28 cellular contexts compared by ENCODE assay signal in genomic region chr12:103773109-103773905, GRCh38.
DNase-seq lines count a peak whose midpoint lies in the region; ATAC-seq and TF ChIP-seq lines count a peak whose summit lies in the region.
"Had no signal": no experiment of that assay in that cellular context is flagged by ENCODE, and none has a peak within 500 bp of the region (broad histone marks: within the 10 kb centered on the region; RNA-seq: fewer than 3 reads in every experiment).

No MANE protein-coding gene starts in this region.

- H2AFZ ChIP-seq in neural progenitor cell (replicated peaks): no peak overlapping the region

- H3K27ac ChIP-seq in neural progenitor cell: peak overlapping the region; percentile 1
- H3K27ac ChIP-seq: 22Rv1, adrenal gland, heart right ventricle, HL-60, ovary, SJCRH30 had no signal

- peaks cover 14% of the 10 kb centered on the region for H3F3A ChIP-seq in neural progenitor cell (ENCODE audit: low read depth)

- H3K36me3 Mint-ChIP-seq in activated CD4-positive, alpha-beta T cell treated with anti-CD3 and anti-CD28 coated beads, Interleukin-2, amount 10 ng/mL, durations not matched to agents 7 days and 5 days (ENCODE audit: low read depth): no peaks in the 10 kb centered on the region
- peaks cover 11% of the 10 kb centered on the region for H3K36me3 Mint-ChIP-seq in neural progenitor cell
- H3K36me3 Mint-ChIP-seq: natural killer cell had no signal

- POLR2A ChIA-PET in activated CD4-positive, alpha-beta T cell treated with anti-CD3 and anti-CD28 coated beads, Interleukin-2, amount 10 ng/mL, durations not matched to agents 7 days and 5 days (lab: Charles Lee): no interaction called here

- no peaks in the 10 kb centered on the region for H3K79me2 ChIP-seq in neural progenitor cell (ENCODE audit: low read depth)

- no peaks in the 10 kb centered on the region for H3K27me3 ChIP-seq in neural progenitor cell
- H3K27me3 ChIP-seq: adrenal gland, heart right ventricle, ovary, SJCRH30 had no signal

- no peak overlapping the region for H3K9ac ChIP-seq in neural progenitor cell

- H3K27ac Mint-ChIP-seq in activated CD4-positive, alpha-beta T cell treated with anti-CD3 and anti-CD28 coated beads, Interleukin-2, amount 10 ng/mL, durations not matched to agents 7 days and 5 days: peak overlapping the region; percentile 38
- no peak overlapping the region for H3K27ac Mint-ChIP-seq in neural progenitor cell
- H3K27ac Mint-ChIP-seq: dendritic cell treated with granulocyte-macrophage colony-stimulating factor and Interleukin-4, amounts not matched to agents 40 ng/mL and 50 ng/mL, for 4 days; natural killer cell; stimulated activated naive CD8-positive, alpha-beta T cell treated with anti-CD3 and anti-CD28 coated beads, Interleukin-15, amount 100 ng/mL, for 72 hours had no signal

- H3K27me3 Mint-ChIP-seq in activated CD4-positive, alpha-beta T cell treated with anti-CD3 and anti-CD28 coated beads, Interleukin-2, amount 10 ng/mL, durations not matched to agents 7 days and 5 days: no peaks in the 10 kb centered on the region
- no peaks in the 10 kb centered on the region for H3K27me3 Mint-ChIP-seq in neural progenitor cell (ENCODE audit: insufficient read depth, low read depth)
- H3K27me3 Mint-ChIP-seq: CD8-positive, alpha-beta memory T cell; dendritic cell treated with granulocyte-macrophage colony-stimulating factor and Interleukin-4, amounts not matched to agents 40 ng/mL and 50 ng/mL, for 4 days; stimulated activated naive CD8-positive, alpha-beta T cell treated with anti-CD3 and anti-CD28 coated beads, Interleukin-15, amount 100 ng/mL, for 72 hours had no signal

- no peaks in the 10 kb centered on the region for H3K36me3 ChIP-seq in neural progenitor cell
- H3K36me3 ChIP-seq: ovary had no signal

- ATAC-seq in HG03571 (IDR thresholded peaks at IDR 0.05; ENCODE audit: unreplicated experiment) (no peak), GM21381 (IDR thresholded peaks at IDR 0.05; ENCODE audit: unreplicated experiment) (no peak)
- ATAC-seq: left colon; natural killer cell; stimulated activated naive CD8-positive, alpha-beta T cell treated with anti-CD3 and anti-CD28 coated beads, Interleukin-15, amount 100 ng/mL, for 72 hours had no signal

- peaks cover 19% of the 10 kb centered on the region for H4K20me1 ChIP-seq in neural progenitor cell (ENCODE audit: low read depth)

- CTCF ChIA-PET in activated CD4-positive, alpha-beta T cell treated with anti-CD3 and anti-CD28 coated beads, Interleukin-2, amount 10 ng/mL, durations not matched to agents 7 days and 5 days (lab: Charles Lee): interaction anchor here (0.9 kb wide), 1 partner anchor 9 kb away, joined by 3 read pairs; no protein-coding TSS in a partner anchor

- H3K9me3 Mint-ChIP-seq in activated CD4-positive, alpha-beta T cell treated with anti-CD3 and anti-CD28 coated beads, Interleukin-2, amount 10 ng/mL, durations not matched to agents 7 days and 5 days: no peaks in the 10 kb centered on the region
- H3K9me3 Mint-ChIP-seq in neural progenitor cell: no peaks in the 10 kb centered on the region
- H3K9me3 Mint-ChIP-seq: CD8-positive, alpha-beta memory T cell; dendritic cell treated with granulocyte-macrophage colony-stimulating factor and Interleukin-4, amounts not matched to agents 40 ng/mL and 50 ng/mL, for 4 days; natural killer cell; stimulated activated naive CD8-positive, alpha-beta T cell treated with anti-CD3 and anti-CD28 coated beads, Interleukin-15, amount 100 ng/mL, for 72 hours had no signal

- no peak for DNase-seq in activated CD4-positive, alpha-beta T cell treated with anti-CD3 and anti-CD28 coated beads, Interleukin-2, amount 10 ng/mL, durations not matched to agents 7 days and 5 days
- DNase-seq in activated CD4-positive, alpha-beta T cell treated with anti-CD3 and anti-CD28 coated beads, Interleukin-2, amount 50 U/mL, for 4 hours: no peak
- peak; percentile 25 for DNase-seq in inferior parietal cortex (ENCODE audit: extremely low spot score)
- DNase-seq in neural progenitor cell (ENCODE audit: low spot score): peak; percentile 44
- no peak for DNase-seq in SK-N-DZ (ENCODE audit: low spot score)
- DNase-seq in DMS 273 (lab: John Stamatoyannopoulos, UW; ENCODE audit: unreplicated experiment): no peak
- DNase-seq: activated CD4-positive, alpha-beta T cell treated with anti-CD3 and anti-CD28 coated beads for 1 hour; activated CD8-positive, alpha-beta memory T cell treated with anti-CD3 and anti-CD28 coated beads for 24 hours; activated T-cell treated with anti-CD3 and anti-CD28 coated beads, Interleukin-2, amount 50 U/mL, for 1 hour; CD8-positive, alpha-beta memory T cell; GF-D8; left colon; natural killer cell; NCI-H1092 treated with DMSO at 0.1 percent for 48 hours; NCI-H187 treated with DMSO at 0.1 percent for 48 hours; NCI-H2227 treated with DMSO at 0.1 percent for 48 hours; ovary; right cardiac atrium; SJCRH30; stimulated activated naive CD8-positive, alpha-beta T cell treated with anti-CD3 and anti-CD28 coated beads, Interleukin-15, amount 100 ng/mL, for 72 hours; trophoblast cell had no signal

- TF ChIP-seq CTCF in neural progenitor cell (IDR thresholded peaks at IDR 0.05): no peak

- peak overlapping the region; percentile 42 for H3K4me2 ChIP-seq in neural progenitor cell

- H3K4me3 Mint-ChIP-seq in activated CD4-positive, alpha-beta T cell treated with anti-CD3 and anti-CD28 coated beads, Interleukin-2, amount 10 ng/mL, durations not matched to agents 7 days and 5 days: no peak overlapping the region
- H3K4me3 Mint-ChIP-seq in neural progenitor cell: no peak overlapping the region
- H3K4me3 Mint-ChIP-seq: CD8-positive, alpha-beta memory T cell; dendritic cell treated with granulocyte-macrophage colony-stimulating factor and Interleukin-4, amounts not matched to agents 40 ng/mL and 50 ng/mL, for 4 days; natural killer cell; stimulated activated naive CD8-positive, alpha-beta T cell treated with anti-CD3 and anti-CD28 coated beads, Interleukin-15, amount 100 ng/mL, for 72 hours had no signal

- H3K4me3 ChIP-seq in neural progenitor cell: no peak overlapping the region
- H3K4me3 ChIP-seq: adrenal gland, heart right ventricle, ovary, SJCRH30 had no signal

- no peaks in the 10 kb centered on the region for H3K9me3 ChIP-seq in neural progenitor cell (ENCODE audit: low read depth)
- H3K9me3 ChIP-seq: adrenal gland, heart right ventricle, ovary, SJCRH30 had no signal

- H3K4me1 ChIP-seq in neural progenitor cell: peaks cover 24% of the 10 kb centered on the region

- no peaks in the 10 kb centered on the region for H3K4me1 Mint-ChIP-seq in activated CD4-positive, alpha-beta T cell treated with anti-CD3 and anti-CD28 coated beads, Interleukin-2, amount 10 ng/mL, durations not matched to agents 7 days and 5 days
- peaks cover 18% of the 10 kb centered on the region for H3K4me1 Mint-ChIP-seq in neural progenitor cell
- H3K4me1 Mint-ChIP-seq: CD8-positive, alpha-beta memory T cell; natural killer cell; stimulated activated naive CD8-positive, alpha-beta T cell treated with anti-CD3 and anti-CD28 coated beads, Interleukin-15, amount 100 ng/mL, for 72 hours had no signal

Comparison
In these comparisons a context has a peak if more than half of its experiments do, and no peak if none do; other contexts are left out.
1. DNase-seq: peak in inferior parietal cortex (single experiment) and neural progenitor cell (single experiment); none in activated CD4-positive, alpha-beta T cell treated with anti-CD3 and anti-CD28 coated beads, Interleukin-2, amount 10 ng/mL, durations not matched to agents 7 days and 5 days (single experiment), activated CD4-positive, alpha-beta T cell treated with anti-CD3 and anti-CD28 coated beads, Interleukin-2, amount 50 U/mL, for 4 hours (0 of 2), SK-N-DZ (single experiment) and DMS 273 (single experiment).